ENCODE assay signal across 16 cellular contexts in the genomic region with DNA sequence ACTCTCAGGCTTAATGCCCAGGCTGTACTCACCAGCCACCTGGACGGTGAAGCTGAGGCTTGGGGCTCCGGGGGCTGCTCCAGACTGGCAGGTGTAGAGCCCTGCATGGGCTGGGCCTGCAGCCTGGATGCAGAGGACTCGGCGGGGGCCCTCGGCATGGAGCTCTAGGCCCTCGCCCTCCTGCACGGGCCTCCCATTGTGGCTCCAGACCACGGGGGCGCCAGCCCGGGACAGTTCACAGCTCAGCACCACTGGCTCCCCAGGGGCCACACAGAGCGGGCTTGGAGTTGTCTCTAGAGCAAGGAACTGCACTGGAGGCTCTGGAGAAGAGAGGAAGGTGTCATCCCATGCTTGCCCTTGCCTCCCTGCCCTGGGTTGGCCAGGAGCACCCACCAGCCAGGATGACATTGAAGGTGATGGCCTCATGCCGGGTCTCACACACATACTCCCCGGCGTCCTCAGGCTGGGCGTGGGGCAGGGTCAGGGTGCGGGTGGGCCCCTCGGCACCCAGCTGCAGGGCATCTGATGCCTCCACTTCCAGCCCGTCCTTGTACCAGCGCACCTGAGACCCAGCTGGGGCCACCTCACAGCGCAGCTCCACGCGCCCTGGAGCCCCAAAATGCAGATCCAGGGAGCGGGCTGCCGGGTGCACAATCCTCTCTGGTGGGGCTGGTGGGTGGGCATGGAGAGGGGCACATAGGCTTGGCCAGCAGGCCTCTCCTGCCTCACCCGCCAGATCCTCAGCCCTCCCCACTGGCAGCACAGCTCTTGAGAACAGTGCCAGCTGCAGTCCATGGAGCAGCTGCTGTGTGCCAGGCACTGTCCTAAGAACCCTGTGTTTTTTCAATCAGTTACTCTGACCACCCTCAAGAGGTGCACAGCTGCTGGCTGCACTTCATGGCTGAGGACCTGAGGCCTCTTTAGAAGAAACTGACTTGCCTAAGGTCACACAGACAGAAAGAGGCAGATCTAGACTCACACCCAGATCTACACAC. TPM values are rescaled to one million over a fixed set of nuclear protein-coding genes. Genes with fewer than 3 reads are reported as not detected.
"Had no signal": no experiment of that assay in that cellular context is flagged by ENCODE, and none has a peak within 500 bp of the region (broad histone marks: within the 10 kb centered on the region; RNA-seq: fewer than 3 reads in every experiment).

No MANE protein-coding gene starts in this region.

- ATAC-seq: gastrocnemius medialis; heart right ventricle; mucosa of descending colon; naive thymus-derived CD4-positive, alpha-beta T cell; sciatic nerve; upper lobe of right lung had no signal

- DNase-seq: activated CD4-positive, alpha-beta T cell treated with anti-CD3 and anti-CD28 coated beads, Interleukin-2, amount 10 ng/mL, durations not matched to agents 7 days and 5 days; activated CD4-positive, CD25-positive, alpha-beta regulatory T cell; activated gamma-delta T cell treated with Interleukin-2 at 50 U/mL for 16 hours; dermis blood vessel endothelial cell; gastrocnemius medialis; heart right ventricle; naive thymus-derived CD4-positive, alpha-beta T cell; nucleus accumbens; stimulated activated CD4-positive, alpha-beta T cell treated with anti-CD3 and anti-CD28 coated beads, Interleukin-1b, Interleukin-23, amount 100 ng/mL, for 48 hours; upper lobe of right lung had no signal

- H3K9me3 ChIP-seq: gastrocnemius medialis, heart right ventricle, mucosa of descending colon, prostate gland, thoracic aorta, upper lobe of right lung had no signal

- FAIRE-seq: islet of Langerhans had no signal

- H3K27ac ChIP-seq: gastrocnemius medialis, heart right ventricle, prostate gland, SK-N-MC, thoracic aorta, upper lobe of right lung had no signal

- H3K4me3 ChIP-seq: gastrocnemius medialis, heart right ventricle, mucosa of descending colon, prostate gland, SK-N-MC, thoracic aorta, upper lobe of right lung had no signal

- H3K27me3 ChIP-seq: gastrocnemius medialis had no signal

- H3K36me3 ChIP-seq: upper lobe of right lung had no signal

RNA-seq across cellular contexts. Expression of a gene that starts 13.3 kb away (rescaled TPM):
- total RNA-seq: activated CD4-positive, alpha-beta T cell treated with anti-CD3 and anti-CD28 coated beads, Interleukin-2, amount 10 ng/mL, durations not matched to agents 7 days and 5 days had no signal
- polyA plus RNA-seq: naive thymus-derived CD4-positive, alpha-beta T cell had no signal

RNA-seq across cellular contexts. Expression of a gene that starts 14.0 kb away (rescaled TPM):
- total RNA-seq: activated CD4-positive, alpha-beta T cell treated with anti-CD3 and anti-CD28 coated beads, Interleukin-2, amount 10 ng/mL, durations not matched to agents 7 days and 5 days; dermis blood vessel endothelial cell had no signal
- polyA plus RNA-seq: naive thymus-derived CD4-positive, alpha-beta T cell had no signal

RNA-seq across cellular contexts. Expression of a gene that starts 14.3 kb away (rescaled TPM):
- polyA plus RNA-seq: naive thymus-derived CD4-positive, alpha-beta T cell had no signal
